ENCODE assay signal across 14 cellular contexts in the genomic region with DNA sequence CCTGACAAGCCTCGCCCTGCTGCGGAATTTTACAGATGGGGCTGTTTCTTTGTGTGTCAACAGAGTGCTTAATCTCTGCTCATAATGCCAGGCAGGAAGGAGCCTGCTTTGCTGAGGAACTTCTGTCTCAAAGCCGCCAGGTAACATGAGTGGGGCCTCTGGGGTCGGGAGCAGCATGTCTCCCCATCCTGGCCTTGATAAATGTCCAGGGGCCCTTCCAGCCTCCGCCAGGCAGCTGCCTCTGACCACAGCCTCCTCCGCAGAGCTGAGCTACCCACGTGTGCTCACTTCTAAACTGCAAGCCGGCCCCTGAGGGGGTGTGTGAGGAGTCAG.
A peak's percentile ranks its signal among the peaks of the same experiment; 100 is the strongest.
DNase-seq lines count a peak whose midpoint lies in the region; ATAC-seq and TF ChIP-seq lines count a peak whose summit lies in the region.
"Had no signal": no experiment of that assay in that cellular context is flagged by ENCODE, and none has a peak within 500 bp of the region (broad histone marks: within the 10 kb centered on the region; RNA-seq: fewer than 3 reads in every experiment).

No MANE protein-coding gene starts in this region.

- H3K4me1 Mint-ChIP-seq in endodermal cell: peaks cover 31% of the 10 kb centered on the region

- 78 to 86% methylated on average over 1 to 8 of the region's 8 CpGs for WGBS in endodermal cell (ENCODE audit: insufficient coverage in 1 of 2, insufficient read length in 1 of 2), 2 experiments
- WGBS in neuronal stem cell (ENCODE audit: extremely low coverage in 2 of 2, insufficient read length in 2 of 2, insufficient replicate concordance in 1 of 2), 2 donors: no CpG with 5 or more reads among the region's 8 CpGs

- no peaks in the 10 kb centered on the region for H3K36me3 Mint-ChIP-seq in endodermal cell (ENCODE audit: low read depth)
- H3K36me3 Mint-ChIP-seq: IgD-negative memory B cell, naive B cell had no signal

- H3K4me3 Mint-ChIP-seq in endodermal cell: no peak overlapping the region
- H3K4me3 Mint-ChIP-seq: B cell, IgD-negative memory B cell had no signal

- no peak overlapping the region for H4K91ac ChIP-seq in neuronal stem cell (ENCODE audit: low read depth, low read length, poor library complexity)

- peaks cover 1% of the 10 kb centered on the region for H3K9me3 Mint-ChIP-seq in endodermal cell

- no peak overlapping the region for H4K8ac ChIP-seq in neuronal stem cell (ENCODE audit: low read depth, low read length)

- peak overlapping the region in 3 of 11 experiments; percentile 14 to 43 (median 15); a peak in 6 of 22 replicates for H3K27ac ChIP-seq in BLaER1 treated with 17β-estradiol and CSF1 and Interleukin-3, amounts not matched to agents 10 nM and 100 nM
- H3K27ac ChIP-seq in endodermal cell (ENCODE audit: low read depth, low read length) (no peak overlapping the region), neuronal stem cell (replicated peaks; ENCODE audit: low read length) (no peak overlapping the region)
- H3K27ac ChIP-seq: brain microvascular endothelial cell had no signal

- H2BK120ac ChIP-seq in neuronal stem cell (ENCODE audit: low read depth, low read length): no peak overlapping the region

- no peak overlapping the region for H2BK12ac ChIP-seq in neuronal stem cell (ENCODE audit: low read length)

- H3K18ac ChIP-seq in neuronal stem cell (ENCODE audit: low read length): peak overlapping the region; percentile 5

- H3K14ac ChIP-seq in neuronal stem cell (ENCODE audit: low read length): no peak overlapping the region

- no peak overlapping the region for H2BK15ac ChIP-seq in neuronal stem cell (ENCODE audit: low read length)

- DNase-seq in NB4 (ENCODE audit: low read depth) (peak; percentile 44), endodermal cell (peak; percentile 86), neuronal stem cell (ENCODE audit: low spot score) (no peak), posterior vena cava (ENCODE audit: low spot score) (no peak), SIG-M5 (lab: John Stamatoyannopoulos, UW) (no peak)
- no peak for DNase-seq in effector CD8-positive, alpha-beta T cell (lab: John Stamatoyannopoulos, UW)
- DNase-seq: brain microvascular endothelial cell, foreskin melanocyte, naive B cell, NCI-H446 treated with DMSO at 0.1 percent for 48 hours had no signal

- H3K9ac ChIP-seq in BLaER1 treated with 17β-estradiol and CSF1 and Interleukin-3, amounts not matched to agents 10 nM and 100 nM: 0 out of 22 replicates have a peak overlapping the region, but pooled peaks of 2 of the 11 experiments have one; percentile 7 to 12
- H3K9ac ChIP-seq in endodermal cell (ENCODE audit: extremely low read depth, low read length, poor library complexity, severe bottlenecking): no peak overlapping the region
- H3K9ac ChIP-seq in neuronal stem cell (ENCODE audit: low read depth, low read length, poor library complexity): no peak overlapping the region

- H3K4me2 ChIP-seq in BLaER1 treated with 17β-estradiol and CSF1 and Interleukin-3, amounts not matched to agents 10 nM and 100 nM: peak overlapping the region; percentile 6 to 95 (median 38); a peak in 15 of 22 replicates
- H3K4me2 ChIP-seq in neuronal stem cell (ENCODE audit: insufficient read depth, low read length, poor library complexity, severe bottlenecking): no peak overlapping the region

- TF ChIP-seq CTCF in NB4 (IDR thresholded peaks at IDR 0.05; ENCODE audit: low read depth, low read length): no peak
- TF ChIP-seq CTCF in endodermal cell (conservative IDR thresholded peaks at IDR 0.05): no peak

- H3K23ac ChIP-seq in neuronal stem cell (ENCODE audit: low read depth, low read length, poor library complexity): no peak overlapping the region

- H3K4me1 ChIP-seq in BLaER1 treated with 17β-estradiol and CSF1 and Interleukin-3, amounts not matched to agents 10 nM and 100 nM: peaks cover 91 to 100% (median 97%) of the 10 kb centered on the region in 10 experiments
- H3K4me1 ChIP-seq in endodermal cell (ENCODE audit: control insufficient read depth, insufficient read depth, low read length) (peaks cover 8% of the 10 kb centered on the region), neuronal stem cell (ENCODE audit: control insufficient read depth in 2 of 2, insufficient read depth in 1 of 2, low read depth in 1 of 2, low read length in 2 of 2) (peaks cover 24 to 38% of the 10 kb centered on the region in 2 donors)

- H3K4me3 ChIP-seq in BLaER1 treated with 17β-estradiol and CSF1 and Interleukin-3, amounts not matched to agents 10 nM and 100 nM: no peak overlapping the region
- no peak overlapping the region for H3K4me3 ChIP-seq in NB4 (ENCODE audit: low read depth, low read length)
- no peak overlapping the region for H3K4me3 ChIP-seq in endodermal cell (ENCODE audit: low read length)
- H3K4me3 ChIP-seq in neuronal stem cell (ENCODE audit: low read length in 2 of 2): no peak overlapping the region

- H3K27me3 ChIP-seq in BLaER1 treated with 17β-estradiol and CSF1 and Interleukin-3, amounts not matched to agents 10 nM and 100 nM: no peaks in the 10 kb centered on the region
- H3K27me3 ChIP-seq in endodermal cell (ENCODE audit: control insufficient read depth, insufficient read depth, low read length, poor library complexity, severe bottlenecking): no peaks in the 10 kb centered on the region
- peaks cover 0 to 31% (median 0%) of the 10 kb centered on the region in 3 experiments for H3K27me3 ChIP-seq in neuronal stem cell (ENCODE audit: control insufficient read depth in 3 of 3, insufficient read depth in 3 of 3, low read depth in 1 of 3, low read length in 3 of 3)
- H3K27me3 ChIP-seq: brain microvascular endothelial cell had no signal

- no peak overlapping the region for H2BK5ac ChIP-seq in neuronal stem cell (ENCODE audit: low read length)

- H3K27ac Mint-ChIP-seq in endodermal cell: peak overlapping the region; percentile 89
- H3K27ac Mint-ChIP-seq: B cell, naive B cell had no signal

- H3K27me3 Mint-ChIP-seq in endodermal cell (ENCODE audit: insufficient read depth): no peaks in the 10 kb centered on the region

- no peak overlapping the region for H2AFZ ChIP-seq in neuronal stem cell (ENCODE audit: low read length)

- no peaks in the 10 kb centered on the region for H3K36me3 ChIP-seq in BLaER1 treated with 17β-estradiol and CSF1 and Interleukin-3, amounts not matched to agents 10 nM and 100 nM
- H3K36me3 ChIP-seq in endodermal cell (ENCODE audit: control insufficient read depth, insufficient read depth, low read length) (no peaks in the 10 kb centered on the region), neuronal stem cell (replicated peaks in 1 of 2; ENCODE audit: control insufficient read depth in 2 of 2, insufficient read depth in 2 of 2, low read length in 2 of 2) (no peaks in the 10 kb centered on the region)
- H3K36me3 ChIP-seq: brain microvascular endothelial cell had no signal

- no peaks in the 10 kb centered on the region; a peak in 1 of 22 replicates for H3K9me3 ChIP-seq in BLaER1 treated with 17β-estradiol and CSF1 and Interleukin-3, amounts not matched to agents 10 nM and 100 nM (replicated peaks in 1 of 11)
- no peaks in the 10 kb centered on the region for H3K9me3 ChIP-seq in endodermal cell (ENCODE audit: control insufficient read depth, low read length)
- H3K9me3 ChIP-seq in neuronal stem cell (replicated peaks in 1 of 2; ENCODE audit: control insufficient read depth in 2 of 2, insufficient read depth in 1 of 2, low read depth in 1 of 2, low read length in 2 of 2): peaks cover 0 to 7% of the 10 kb centered on the region in 2 donors

- intact Hi-C loops in posterior vena cava (cut with DNase I): loop anchor here in 1 of 2 donors (5.0 to 10.0 kb wide), 2 partner anchors 116 to 298 kb away; a partner anchor contains a TSS

- no peaks in the 10 kb centered on the region for H4K20me1 ChIP-seq in BLaER1 treated with 17β-estradiol and CSF1 and Interleukin-3, amounts not matched to agents 10 nM and 100 nM

- TF ChIP-seq POLR2A in NB4 (IDR thresholded peaks at IDR 0.05; ENCODE audit: extremely low read depth, insufficient read length): no peak

- H2AK5ac ChIP-seq in neuronal stem cell (ENCODE audit: low read depth, low read length): peak overlapping the region; percentile 46

- H3K4ac ChIP-seq in neuronal stem cell (ENCODE audit: low read length): no peak overlapping the region

- no peaks in the 10 kb centered on the region for H3K79me1 ChIP-seq in neuronal stem cell (ENCODE audit: low read depth, low read length)

- ATAC-seq in HG02938 (IDR thresholded peaks at IDR 0.05; ENCODE audit: unreplicated experiment): no peak

Comparison
In these comparisons a context has a peak if more than half of its experiments do, and no peak if none do; other contexts are left out.
1. DNase-seq: peak in NB4 (single experiment) and endodermal cell (single experiment); none in neuronal stem cell (single experiment), posterior vena cava (single experiment), SIG-M5 (single experiment) and effector CD8-positive, alpha-beta T cell (single experiment).